ENCODE assay signal across 1 cellular context in the genomic region with DNA sequence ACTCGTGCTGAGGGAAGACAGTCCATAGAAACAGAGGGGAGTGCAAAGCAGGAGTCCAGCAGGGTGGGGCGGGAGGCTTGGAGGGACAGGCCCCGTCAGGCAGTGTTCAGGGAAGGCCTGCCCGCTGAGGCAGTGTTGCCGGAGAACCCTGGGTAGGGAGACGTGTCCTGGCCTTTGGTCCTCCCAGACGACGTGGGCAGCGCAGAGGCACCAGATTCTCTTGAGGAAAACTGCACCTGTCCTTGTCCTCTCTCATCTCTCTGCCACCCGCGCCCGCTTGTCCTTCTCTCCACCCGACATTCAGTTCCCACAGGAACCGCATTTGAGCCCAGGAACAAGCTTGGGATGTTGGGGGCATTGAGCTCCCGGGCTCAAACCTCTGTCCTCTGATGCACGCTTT. TPM values are rescaled to one million over a fixed set of nuclear protein-coding genes. Genes with fewer than 3 reads are reported as not detected.
"Had no signal": no experiment of that assay in that cellular context is flagged by ENCODE, and none has a peak within 500 bp of the region (broad histone marks: within the 10 kb centered on the region; RNA-seq: fewer than 3 reads in every experiment).

No MANE protein-coding gene starts in this region.

RNA-seq across cellular contexts. Expression of gene SPDYE16, which starts 47.4 kb away (rescaled TPM):
- total RNA-seq: G401 had no signal
